19 cellular contexts compared by ENCODE assay signal in the genomic region with DNA sequence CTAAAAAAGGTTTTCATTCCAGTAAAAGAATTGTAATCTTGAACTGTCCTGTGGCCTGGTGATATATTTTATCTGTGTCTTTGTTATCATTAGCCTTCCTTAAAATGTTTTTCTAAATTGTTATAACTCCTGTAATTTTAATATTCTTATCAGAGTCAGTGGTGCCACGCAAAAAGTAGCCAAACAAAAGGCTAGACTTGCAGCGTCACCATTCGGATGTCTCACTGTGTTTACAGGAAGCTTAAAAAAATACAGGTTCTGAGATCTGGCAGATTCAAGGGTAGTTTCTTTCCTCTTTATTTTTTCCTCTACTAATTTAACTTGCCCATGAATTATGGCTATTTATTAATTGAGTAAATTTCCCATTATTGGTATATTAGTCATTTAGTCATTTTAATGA.
"Had no signal": no experiment of that assay in that cellular context is flagged by ENCODE, and none has a peak within 500 bp of the region (broad histone marks: within the 10 kb centered on the region; RNA-seq: fewer than 3 reads in every experiment).

No MANE protein-coding gene starts in this region.

- DNase-seq: activated CD4-positive, alpha-beta T cell treated with anti-CD3 and anti-CD28 coated beads, Interleukin-2, amount 50 U/mL, for 4 hours; activated CD4-positive, CD25-positive, alpha-beta regulatory T cell treated with anti-CD3 and anti-CD28 coated beads, Interleukin-2, amount 50 U/mL, for 72 hours; activated naive CD4-positive, alpha-beta T cell treated with anti-CD3 and anti-CD28 coated beads for 36 hours; activated naive CD8-positive, alpha-beta T cell treated with anti-CD3 and anti-CD28 coated beads, Interleukin-2, amount 50 U/mL, for 24 hours; central memory CD4-positive, alpha-beta T cell; effector CD8-positive, alpha-beta T cell; gastrocnemius medialis; heart right ventricle; mammary epithelial cell; naive B cell; stimulated activated CD4-positive, alpha-beta T cell treated with anti-CD3 and anti-CD28 coated beads, Interleukin-4, amount 100 ng/mL, for 1 hour; stimulated activated naive CD4-positive, alpha-beta T cell; T-cell; T-helper 9 cell; tibial artery had no signal

- ATAC-seq: activated naive CD8-positive, alpha-beta T cell treated with anti-CD3 and anti-CD28 coated beads, Interleukin-2, amount 50 U/mL, for 24 hours; activated T-helper 17 cell treated with anti-CD3 and anti-CD28 coated beads, Interleukin-2, amount 50 U/mL, for 72 hours; gastrocnemius medialis; heart right ventricle; T-cell had no signal

- H3K27me3 Mint-ChIP-seq: activated naive CD8-positive, alpha-beta T cell treated with anti-CD3 and anti-CD28 coated beads, Interleukin-2, amount 50 U/mL, for 24 hours; activated T-helper 17 cell treated with anti-CD3 and anti-CD28 coated beads, Interleukin-2, amount 50 U/mL, for 72 hours; T-cell had no signal

- H3K27ac Mint-ChIP-seq: activated naive CD4-positive, alpha-beta T cell treated with anti-CD3 and anti-CD28 coated beads for 36 hours; activated naive CD8-positive, alpha-beta T cell treated with anti-CD3 and anti-CD28 coated beads, Interleukin-2, amount 50 U/mL, for 24 hours; activated T-helper 17 cell treated with anti-CD3 and anti-CD28 coated beads, Interleukin-2, amount 50 U/mL, for 72 hours; naive B cell; neural progenitor cell; T-cell had no signal

- H3K4me3 ChIP-seq: ascending aorta, coronary artery, gastrocnemius medialis, heart right ventricle, neural progenitor cell, tibial artery had no signal

- H3K9me3 Mint-ChIP-seq: activated naive CD4-positive, alpha-beta T cell treated with anti-CD3 and anti-CD28 coated beads for 36 hours; naive B cell; neural progenitor cell had no signal

- H3K36me3 Mint-ChIP-seq: neural progenitor cell, T-cell had no signal

- H3K4me3 Mint-ChIP-seq: activated naive CD4-positive, alpha-beta T cell treated with anti-CD3 and anti-CD28 coated beads for 36 hours; activated naive CD8-positive, alpha-beta T cell treated with anti-CD3 and anti-CD28 coated beads, Interleukin-2, amount 50 U/mL, for 24 hours; activated T-helper 17 cell treated with anti-CD3 and anti-CD28 coated beads, Interleukin-2, amount 50 U/mL, for 72 hours; naive B cell; neural progenitor cell; T-cell had no signal

- H3K4me1 Mint-ChIP-seq: activated naive CD8-positive, alpha-beta T cell treated with anti-CD3 and anti-CD28 coated beads, Interleukin-2, amount 50 U/mL, for 24 hours; activated T-helper 17 cell treated with anti-CD3 and anti-CD28 coated beads, Interleukin-2, amount 50 U/mL, for 72 hours; T-cell had no signal
